Comparison of ENCODE assay signal across 11 cellular contexts in the genomic region with DNA sequence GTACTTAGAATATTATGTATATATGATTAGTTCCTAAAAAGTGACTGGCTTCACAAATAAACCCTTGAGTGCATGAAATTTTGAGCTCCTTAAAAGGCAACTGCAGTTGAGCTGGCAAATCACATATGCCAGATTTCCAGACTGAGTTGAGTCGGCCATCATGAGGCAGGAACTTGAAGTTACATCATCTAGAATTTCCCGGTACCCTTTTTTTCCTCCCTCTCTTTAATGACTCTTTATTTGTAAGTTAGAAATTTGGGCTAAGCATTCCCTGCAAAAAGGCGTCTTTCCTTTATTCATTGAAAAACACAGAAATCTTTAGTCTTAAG.
A peak's percentile ranks its signal among the peaks of the same experiment; 100 is the strongest.
DNase-seq lines count a peak whose midpoint lies in the region; ATAC-seq, FAIRE-seq and TF ChIP-seq lines count a peak whose summit lies in the region.
"Had no signal": no experiment of that assay in that cellular context is flagged by ENCODE, and none has a peak within 500 bp of the region (broad histone marks: within the 10 kb centered on the region; RNA-seq: fewer than 3 reads in every experiment).

No MANE protein-coding gene starts in this region.

- ATAC-seq in HG03097 (IDR thresholded peaks at IDR 0.05; ENCODE audit: low FRiP score, unreplicated experiment) = no peak
- ATAC-seq: GM12878; stimulated activated memory B cell treated with anti-CD40 and anti-IgM and Interleukin-4, amounts not matched to agents 10 μg/mL and 1 μg/mL and 100 μg/mL, for 72 hours had no signal

- in situ Hi-C loops in astrocyte of the spinal cord (cut with HindIII; ENCODE audit: low sequenced_read_pairs) = no loop called here

- H3K27me3 ChIP-seq in HL-60 (ENCODE audit: insufficient read depth, poor library complexity, severe bottlenecking) = no peaks in the 10 kb centered on the region
- H3K27me3 ChIP-seq: adrenal gland had no signal

- H3K4me3 ChIP-seq in HL-60 (replicated peaks; ENCODE audit: insufficient read depth, low read length) (no peak overlapping the region), astrocyte of the spinal cord (ENCODE audit: low read depth, low read length) (no peak overlapping the region)
- H3K4me3 ChIP-seq: adrenal gland, GM12878 had no signal

- DNase-seq in HL-60 (ENCODE audit: low read depth in 1 of 2, low spot score in 1 of 2) (peak in 1 of 2 experiments; percentile 23), astrocyte of the spinal cord (ENCODE audit: low read depth, low spot score) (peak; percentile 87), iris pigment epithelial cell (ENCODE audit: low read depth) (peak; percentile 91), stromal cell of bone marrow (ENCODE audit: low read depth) (peak; percentile 80), NCI-H524 (lab: John Stamatoyannopoulos, UW) (no peak), HTR-8/SVneo (ENCODE audit: insufficient read length, low spot score) (no peak), NCI-H128 (lab: John Stamatoyannopoulos, UW; ENCODE audit: unreplicated experiment) (no peak)
- DNase-seq: adrenal gland had no signal

- FAIRE-seq in HTR-8/SVneo (lab: Jason Lieb, UNC) = no peak
- FAIRE-seq: GM12878 had no signal

- TF ChIP-seq CTCF in HL-60 (IDR thresholded peaks at IDR 0.05; ENCODE audit: insufficient read depth, low read length) (no peak), astrocyte of the spinal cord (IDR thresholded peaks at IDR 0.05; ENCODE audit: low read depth, low read length) (no peak)

- H3K27ac ChIP-seq in HL-60 (replicated peaks) = peak overlapping the region; percentile 55

Comparison
In these comparisons a context has a peak if more than half of its experiments do, and no peak if none do; other contexts are left out.
1. DNase-seq: peak in astrocyte of the spinal cord (single experiment), iris pigment epithelial cell (single experiment) and stromal cell of bone marrow (single experiment); none in NCI-H524 (0 of 2), HTR-8/SVneo (single experiment) and NCI-H128 (single experiment).